23 cellular contexts compared by ENCODE assay signal in the genomic region with DNA sequence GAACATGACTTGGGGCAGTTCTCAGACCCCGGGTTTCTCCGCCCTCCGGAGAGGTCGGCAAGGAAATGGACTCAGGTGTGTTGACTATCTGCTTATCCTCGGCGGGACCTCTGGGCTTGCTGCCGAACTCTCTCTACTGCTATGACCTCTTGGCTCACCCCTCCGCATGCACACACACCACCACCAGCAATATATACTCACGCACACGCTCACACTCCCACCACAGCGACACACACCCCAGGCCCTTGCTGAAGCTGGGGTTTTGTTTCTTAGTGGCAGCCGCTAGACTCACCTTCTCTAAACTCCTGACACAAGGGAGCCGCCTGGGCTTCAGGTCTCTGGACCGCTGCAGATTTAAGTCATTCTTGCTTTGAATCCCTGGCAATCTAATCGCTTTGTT. TPM values are rescaled to one million over a fixed set of nuclear protein-coding genes. Genes with fewer than 3 reads are reported as not detected.
DNase-seq lines count a peak whose midpoint lies in the region; ATAC-seq and TF ChIP-seq lines count a peak whose summit lies in the region.
"Had no signal": no experiment of that assay in that cellular context is flagged by ENCODE, and none has a peak within 500 bp of the region (broad histone marks: within the 10 kb centered on the region; RNA-seq: fewer than 3 reads in every experiment).

No MANE protein-coding gene starts in this region.

- 78 to 91% methylated on average over 4 to 15 of the region's 15 CpGs for WGBS in endodermal cell (ENCODE audit: insufficient coverage in 1 of 2, insufficient read length in 1 of 2), 2 experiments

- H3K4me1 ChIP-seq in Loucy (ENCODE audit: insufficient read depth, low read length, poor library complexity, severe bottlenecking), result peaks cover 13% of the 10 kb centered on the region
- no peaks in the 10 kb centered on the region for H3K4me1 ChIP-seq in endodermal cell (ENCODE audit: control insufficient read depth, insufficient read depth, low read length)
- H3K4me1 ChIP-seq: BE2C, body of pancreas, psoas muscle had no signal

- no peak overlapping the region for H3K4me2 ChIP-seq in Loucy (ENCODE audit: low read depth, low read length, poor library complexity, severe bottlenecking)

- TF ChIP-seq CTCF in Loucy (conservative IDR thresholded peaks at IDR 0.05; ENCODE audit: low read length) (no peak), endodermal cell (conservative IDR thresholded peaks at IDR 0.05) (no peak)

- H3K27me3 Mint-ChIP-seq in endodermal cell (ENCODE audit: insufficient read depth) (peaks cover 3% of the 10 kb centered on the region), naive B cell (no peaks in the 10 kb centered on the region)
- H3K27me3 Mint-ChIP-seq: activated CD8-positive, alpha-beta T cell treated with anti-CD3 and anti-CD28 coated beads for 36 hours had no signal

- H3K27ac ChIP-seq in endodermal cell (ENCODE audit: low read depth, low read length), result no peak overlapping the region
- H3K27ac ChIP-seq: body of pancreas, psoas muscle, SJSA1 had no signal

- H3K36me3 Mint-ChIP-seq in endodermal cell (ENCODE audit: low read depth) (no peaks in the 10 kb centered on the region), naive B cell (no peaks in the 10 kb centered on the region)

- H3K36me3 ChIP-seq in Loucy (ENCODE audit: insufficient read depth, low read length), result no peaks in the 10 kb centered on the region
- no peaks in the 10 kb centered on the region for H3K36me3 ChIP-seq in endodermal cell (ENCODE audit: control insufficient read depth, insufficient read depth, low read length)
- H3K36me3 ChIP-seq: BE2C, SJSA1 had no signal

- no peaks in the 10 kb centered on the region for H3K79me2 ChIP-seq in Loucy (ENCODE audit: insufficient read depth, low read length)

- H3K9ac ChIP-seq in Loucy (ENCODE audit: low read depth, low read length, poor library complexity, severe bottlenecking), result no peak overlapping the region
- H3K9ac ChIP-seq in endodermal cell (ENCODE audit: extremely low read depth, low read length, poor library complexity, severe bottlenecking), result no peak overlapping the region

- ATAC-seq in naive B cell (ENCODE audit: low read depth in 2 of 2) (no peak), sciatic nerve (peak; percentile 57), HG02884 (IDR thresholded peaks at IDR 0.05; ENCODE audit: unreplicated experiment) (no peak)
- ATAC-seq: activated CD8-positive, alpha-beta T cell treated with anti-CD3 and anti-CD28 coated beads for 36 hours; body of pancreas; psoas muscle; stimulated activated naive CD8-positive, alpha-beta T cell treated with anti-CD3 and anti-CD28 coated beads, Interleukin-15, Interleukin-2, amounts not matched to agents 100 U/mL and 50 U/mL, for 24 hours had no signal

- intact Hi-C loops in sciatic nerve (cut with DNase I), result no loop called here

- no peaks in the 10 kb centered on the region for H3K27me3 ChIP-seq in Loucy (ENCODE audit: insufficient read depth, low read length, poor library complexity, severe bottlenecking)
- no peaks in the 10 kb centered on the region for H3K27me3 ChIP-seq in endodermal cell (ENCODE audit: control insufficient read depth, insufficient read depth, low read length, poor library complexity, severe bottlenecking)
- H3K27me3 ChIP-seq: BE2C, body of pancreas, SJSA1 had no signal

- DNase-seq in endodermal cell (peak; percentile 53), naive B cell (no peak), sciatic nerve (ENCODE audit: low spot score) (no peak), SKM-1 (lab: John Stamatoyannopoulos, UW; ENCODE audit: unreplicated experiment) (no peak), DMS153 treated with DMSO at 0.1 percent for 48 hours (lab: John Stamatoyannopoulos, UW; ENCODE audit: unreplicated experiment) (no peak)
- DNase-seq: ACHN; activated CD4-positive, alpha-beta T cell treated with anti-CD3 and anti-CD28 coated beads for 1 hour; activated CD8-positive, alpha-beta T cell treated with anti-CD3 and anti-CD28 coated beads for 36 hours; BE2C; body of pancreas; islet precursor cell; KG1; NCI-H1417 treated with DMSO at 0.1 percent for 48 hours; NCI-H2081 treated with DMSO at 0.1 percent for 48 hours; NCI-H345; NCI-H774; psoas muscle; stimulated activated naive CD8-positive, alpha-beta T cell treated with anti-CD3 and anti-CD28 coated beads, Interleukin-15, Interleukin-2, amounts not matched to agents 100 U/mL and 50 U/mL, for 24 hours; T-helper 1 cell had no signal

- no peaks in the 10 kb centered on the region for H3K9me2 ChIP-seq in Loucy (replicated peaks; ENCODE audit: low read depth, low read length)

- peak overlapping the region; percentile 69 for H2AFZ ChIP-seq in Loucy (ENCODE audit: low read length)

- no peak overlapping the region for H3K4me3 Mint-ChIP-seq in endodermal cell
- peak overlapping the region in 1 of 8 donors; percentile 16 for H3K4me3 Mint-ChIP-seq in naive B cell
- H3K4me3 Mint-ChIP-seq: activated CD8-positive, alpha-beta T cell treated with anti-CD3 and anti-CD28 coated beads for 36 hours; neural crest cell had no signal

- no peaks in the 10 kb centered on the region for H3F3A ChIP-seq in Loucy (ENCODE audit: low read depth)

- no peaks in the 10 kb centered on the region for H4K20me1 ChIP-seq in Loucy (ENCODE audit: insufficient read depth, low read length, poor library complexity, severe bottlenecking)

- peaks cover 24% of the 10 kb centered on the region for H3K4me1 Mint-ChIP-seq in endodermal cell
- H3K4me1 Mint-ChIP-seq in naive B cell, result peaks cover 35 to 40% (median 39%) of the 10 kb centered on the region in 3 donors

- no peaks in the 10 kb centered on the region for H3K9me3 ChIP-seq in Loucy (ENCODE audit: insufficient read depth, low read depth, low read length)
- no peaks in the 10 kb centered on the region for H3K9me3 ChIP-seq in endodermal cell (ENCODE audit: control insufficient read depth, low read length)
- H3K9me3 ChIP-seq: BE2C, body of pancreas, psoas muscle, SJSA1 had no signal

- H3K4me3 ChIP-seq in Loucy (ENCODE audit: low read length, poor library complexity, severe bottlenecking), result no peak overlapping the region
- no peak overlapping the region for H3K4me3 ChIP-seq in endodermal cell (ENCODE audit: low read length)
- H3K4me3 ChIP-seq: body of pancreas, psoas muscle, SJSA1 had no signal

- no peak overlapping the region for H3K27ac Mint-ChIP-seq in endodermal cell
- H3K27ac Mint-ChIP-seq in naive B cell, result peak overlapping the region in 4 of 6 donors; percentile 49 to 79 (median 69)
- H3K27ac Mint-ChIP-seq: activated CD8-positive, alpha-beta T cell treated with anti-CD3 and anti-CD28 coated beads for 36 hours had no signal

- no peaks in the 10 kb centered on the region for H3K9me3 Mint-ChIP-seq in endodermal cell
- H3K9me3 Mint-ChIP-seq in naive B cell, result peaks cover 0 to 4% (median 0%) of the 10 kb centered on the region in 7 donors
- H3K9me3 Mint-ChIP-seq: activated CD8-positive, alpha-beta T cell treated with anti-CD3 and anti-CD28 coated beads for 36 hours; neural crest cell had no signal

RNA-seq across cellular contexts. Expression of gene BACH2, which starts 59.3 kb away (rescaled TPM):
- total RNA-seq in endodermal cell (10 to 100 TPM; 11.0 to 22.3 TPM), sciatic nerve (25.3 TPM)
- 11.1 TPM for polyA plus RNA-seq in endodermal cell (2013, experiment 1 of 2)
- polyA plus RNA-seq in endodermal cell (2013, experiment 2 of 2), result 10.0 TPM
- 100 to 1,000 TPM in 1 of 6 donors, 10 to 100 TPM in 5; 31.0 to 130 (median 78.4) TPM for polyA plus RNA-seq in naive B cell (ENCODE audit: low read depth in 6 of 6)
